14 cellular contexts compared by ENCODE assay signal in genomic region chr6:20747996-20748395, GRCh38.
DNase-seq lines count a peak whose midpoint lies in the region; ATAC-seq and TF ChIP-seq lines count a peak whose summit lies in the region.
"Had no signal": no experiment of that assay in that cellular context is flagged by ENCODE, and none has a peak within 500 bp of the region (broad histone marks: within the 10 kb centered on the region; RNA-seq: fewer than 3 reads in every experiment).

No MANE protein-coding gene starts in this region.

- ATAC-seq in aorta (ENCODE audit: low FRiP score) = no peak

- no peaks in the 10 kb centered on the region for H3K27me3 Mint-ChIP-seq in mesothelial cell of epicardium (ENCODE audit: low read depth)
- H3K27me3 Mint-ChIP-seq: CD4-positive, alpha-beta memory T cell had no signal

- H3K27ac ChIP-seq in KMS-11 (no peak overlapping the region), aorta (ENCODE audit: low read depth in 1 of 2, low read length in 2 of 2) (no peak overlapping the region)
- H3K27ac ChIP-seq: BLaER1, GM23248 had no signal

- no peak overlapping the region for H3K4me3 Mint-ChIP-seq in mesothelial cell of epicardium
- H3K4me3 Mint-ChIP-seq: CD14-positive monocyte; CD4-positive, alpha-beta memory T cell had no signal

- no peak overlapping the region for H3K4me3 ChIP-seq in KMS-11 (IDR thresholded peaks at IDR 0.05; ENCODE audit: insufficient read depth, low read depth, low read length)
- no peak overlapping the region for H3K4me3 ChIP-seq in aorta (ENCODE audit: low read length in 2 of 2)
- H3K4me3 ChIP-seq: BLaER1, GM23248, HAP-1 had no signal

- intact Hi-C loops in aorta (cut with DNase I) = no loop called here

- H3K9me3 ChIP-seq in aorta (ENCODE audit: control insufficient read depth, low read length) = no peaks in the 10 kb centered on the region
- H3K9me3 ChIP-seq: HAP-1 had no signal

- H4K20me1 ChIP-seq in KMS-11 (ENCODE audit: insufficient read depth) = no peaks in the 10 kb centered on the region
- H4K20me1 ChIP-seq: BLaER1 had no signal

- H3K27ac Mint-ChIP-seq in mesothelial cell of epicardium = peak overlapping the region; percentile 20
- H3K27ac Mint-ChIP-seq: CD4-positive, alpha-beta memory T cell had no signal

- H3K36me3 Mint-ChIP-seq in mesothelial cell of epicardium = peaks cover 7% of the 10 kb centered on the region

- 0 out of 2 replicates have a peak overlapping the region, but pooled peaks have one; percentile 12 for H3K4me2 ChIP-seq in KMS-11
- H3K4me2 ChIP-seq: BLaER1 had no signal

- H3K9me3 Mint-ChIP-seq in mesothelial cell of epicardium = peaks cover 5% of the 10 kb centered on the region
- H3K9me3 Mint-ChIP-seq: CD4-positive, alpha-beta memory T cell had no signal

- H3K27me3 ChIP-seq in KMS-11 (ENCODE audit: insufficient read depth, low read depth) (no peaks in the 10 kb centered on the region), aorta (ENCODE audit: control insufficient read depth in 1 of 2, insufficient read depth in 2 of 2, low read length in 1 of 2) (no peaks in the 10 kb centered on the region)
- H3K27me3 ChIP-seq: BLaER1 had no signal

- H3K36me3 ChIP-seq in KMS-11 (ENCODE audit: insufficient read depth) (no peaks in the 10 kb centered on the region), aorta (ENCODE audit: control insufficient read depth in 1 of 2, insufficient read depth in 2 of 2, low read length in 1 of 2) (no peaks in the 10 kb centered on the region)
- H3K36me3 ChIP-seq: BLaER1, HAP-1 had no signal

- WGBS in aorta, 2 donors = 95% methylated on average over 2 of the region's 2 CpGs

- DNase-seq in astrocyte of the hippocampus (ENCODE audit: low read depth, low spot score) (peak; percentile 37), mesothelial cell of epicardium (ENCODE audit: low spot score in 2 of 2, unreplicated experiment in 2 of 2) (no peak), aorta (no peak), SW480 (ENCODE audit: low spot score) (no peak), mucosa of gallbladder (ENCODE audit: low spot score) (no peak)
- DNase-seq: ACHN; AML-193; CD4-positive, alpha-beta memory T cell; DMS153; GM23248 had no signal

- H3K4me1 ChIP-seq in KMS-11 (ENCODE audit: low read depth, poor library complexity, severe bottlenecking) (peaks cover 64% of the 10 kb centered on the region), aorta (ENCODE audit: control insufficient read depth in 1 of 2, insufficient read depth in 2 of 2, low read length in 2 of 2) (no peaks in the 10 kb centered on the region)
- H3K4me1 ChIP-seq: BLaER1, HAP-1 had no signal

- H3K79me2 ChIP-seq in KMS-11 (ENCODE audit: insufficient read depth, low read depth) = no peaks in the 10 kb centered on the region

- H3K9ac ChIP-seq in KMS-11 = no peak overlapping the region
- H3K9ac ChIP-seq: BLaER1, GM23248 had no signal

- TF ChIP-seq CTCF in KMS-11 (conservative IDR thresholded peaks at IDR 0.05; ENCODE audit: low read depth, low read length) (no peak), mesothelial cell of epicardium (IDR thresholded peaks at IDR 0.05; ENCODE audit: unreplicated experiment) (no peak)

- H2AFZ ChIP-seq in KMS-11 (ENCODE audit: low read depth) = no peak overlapping the region
- H2AFZ ChIP-seq: GM23248 had no signal

- H3K4me1 Mint-ChIP-seq in mesothelial cell of epicardium = peaks cover 40% of the 10 kb centered on the region
- H3K4me1 Mint-ChIP-seq: CD14-positive monocyte had no signal
